In the genomic region with DNA sequence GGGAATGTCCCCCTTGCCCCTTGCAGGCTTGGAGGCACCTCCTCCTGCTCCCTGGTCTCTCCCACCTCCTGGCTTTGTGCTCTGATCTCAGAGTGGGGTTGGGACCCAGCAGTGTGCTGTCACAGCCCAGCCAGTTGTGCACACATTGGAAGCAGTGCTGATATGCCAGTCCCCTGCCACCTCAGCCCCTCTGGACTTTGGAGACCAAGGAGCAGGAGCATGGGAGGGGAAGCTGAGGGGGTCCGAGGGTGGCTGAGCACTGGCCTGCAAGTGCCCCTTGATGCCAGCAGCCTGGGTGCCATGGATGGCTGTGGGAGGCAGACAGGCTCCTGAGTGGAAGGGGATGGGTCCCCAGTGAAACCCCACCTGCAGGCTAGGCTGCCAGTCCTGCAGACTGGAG, we compare ENCODE assay signal across 20 cellular contexts.
"Had no signal": no experiment of that assay in that cellular context is flagged by ENCODE, and none has a peak within 500 bp of the region (broad histone marks: within the 10 kb centered on the region; RNA-seq: fewer than 3 reads in every experiment).

No MANE protein-coding gene starts in this region.

- H3K9me3 Mint-ChIP-seq: memory B cell had no signal

- H3K36me3 Mint-ChIP-seq: immature natural killer cell; memory B cell; mesothelial cell of epicardium; naive B cell; naive thymus-derived CD4-positive, alpha-beta T cell had no signal

- H3K27me3 Mint-ChIP-seq: memory B cell; naive B cell; naive thymus-derived CD4-positive, alpha-beta T cell had no signal

- DNase-seq: hippocampal formation; immature natural killer cell; islet precursor cell; kidney; kidney glomerular epithelial cell; left cardiac atrium; left colon; left lung; left ventricle myocardium inferior; left ventricle myocardium superior; lower lobe of right lung; mammary epithelial cell; mesenchymal stem cell; mesendoderm; midbrain; mucosa of descending colon; naive B cell; naive thymus-derived CD4-positive, alpha-beta T cell had no signal

- H3K4me3 Mint-ChIP-seq: immature natural killer cell; memory B cell; mesothelial cell of epicardium; naive B cell; naive thymus-derived CD4-positive, alpha-beta T cell had no signal

- H3K4me1 Mint-ChIP-seq: immature natural killer cell; memory B cell; mesothelial cell of epicardium; naive B cell; naive thymus-derived CD4-positive, alpha-beta T cell had no signal

- H3K27ac Mint-ChIP-seq: immature natural killer cell; memory B cell; mesothelial cell of epicardium; naive B cell; naive thymus-derived CD4-positive, alpha-beta T cell had no signal
